In genomic region chr20:44693625-44694024, GRCh38 we compare ENCODE assay signal across 14 cellular contexts. TPM values are rescaled to one million over a fixed set of nuclear protein-coding genes. Genes with fewer than 3 reads are reported as not detected.
A peak's percentile ranks its signal among the peaks of the same experiment; 100 is the strongest.
DNase-seq lines count a peak whose midpoint lies in the region; ATAC-seq and TF ChIP-seq lines count a peak whose summit lies in the region.
"Had no signal": no experiment of that assay in that cellular context is flagged by ENCODE, and none has a peak within 500 bp of the region (broad histone marks: within the 10 kb centered on the region; RNA-seq: fewer than 3 reads in every experiment).

No MANE protein-coding gene starts in this region.

- TF ChIP-seq CTCF in left ventricle myocardium inferior (IDR thresholded peaks at IDR 0.05; ENCODE audit: borderline replicate concordance) (no peak), psoas muscle (IDR thresholded peaks at IDR 0.05) (no peak)

- H3K36me3 ChIP-seq in left ventricle myocardium inferior (no peaks in the 10 kb centered on the region), esophagus (ENCODE audit: control insufficient read depth in 2 of 2, insufficient read depth in 2 of 2, low read length in 1 of 2) (no peaks in the 10 kb centered on the region), psoas muscle (ENCODE audit: insufficient read depth in 1 of 2, low read depth in 1 of 2) (no peaks in the 10 kb centered on the region), aorta (ENCODE audit: control insufficient read depth in 1 of 2, insufficient read depth in 2 of 2, low read length in 1 of 2) (no peaks in the 10 kb centered on the region)

- intact Hi-C loops in left ventricle myocardium inferior (cut with micrococcal nuclease), result no loop called here
- intact Hi-C loops in Right ventricle myocardium inferior (cut with DNase I), result loop anchor here (2.0 kb wide), 1 partner anchor 21 kb away; the partner anchor contains the start of gene CCN5
- intact Hi-C loops in psoas muscle (cut with DNase I), result no loop called here
- intact Hi-C loops in aorta (cut with DNase I), result loop anchor here in 1 of 2 donors (1.0 to 2.0 kb wide), 2 partner anchors 36 to 169 kb away; no protein-coding TSS in a partner anchor

- H3K4me3 ChIP-seq in left ventricle myocardium inferior (no peak overlapping the region), esophagus (ENCODE audit: low read depth in 1 of 2, low read length in 2 of 2) (no peak overlapping the region), psoas muscle (no peak overlapping the region), aorta (ENCODE audit: low read length in 2 of 2) (no peak overlapping the region)

- H3K9me3 ChIP-seq in left ventricle myocardium inferior (replicated peaks) (peaks cover 3% of the 10 kb centered on the region), esophagus (ENCODE audit: control insufficient read depth in 2 of 2, insufficient read depth in 1 of 2, low read depth in 1 of 2, low read length in 1 of 2) (no peaks in the 10 kb centered on the region), psoas muscle (no peaks in the 10 kb centered on the region), aorta (ENCODE audit: control insufficient read depth, low read length) (no peaks in the 10 kb centered on the region)

- DNase-seq in left ventricle myocardium inferior (no peak), Right ventricle myocardium inferior (ENCODE audit: missing footprints) (no peak), psoas muscle (no peak), aorta (no peak)
- DNase-seq: activated B cell treated with CpG ODN at 0.5 μM for 24 hours; activated gamma-delta T cell; CD4-positive, alpha-beta memory T cell; stimulated activated CD4-positive, alpha-beta T cell treated with anti-CD3 and anti-CD28 coated beads, Interleukin-1b, Interleukin-23, amount 100 ng/mL, for 48 hours; T-helper 17 cell had no signal

- H3K4me1 ChIP-seq in left ventricle myocardium inferior (peaks cover 69% of the 10 kb centered on the region), esophagus (ENCODE audit: control insufficient read depth in 2 of 2, insufficient read depth in 2 of 2, low read length in 1 of 2) (peaks cover 0 to 3% of the 10 kb centered on the region in 2 donors), psoas muscle (peaks cover 30% of the 10 kb centered on the region), aorta (ENCODE audit: control insufficient read depth in 1 of 2, insufficient read depth in 2 of 2, low read length in 2 of 2) (peaks cover 6 to 11% of the 10 kb centered on the region in 2 donors)

- no peak for ATAC-seq in Right ventricle myocardium inferior
- ATAC-seq in psoas muscle, result no peak
- no peak for ATAC-seq in aorta (ENCODE audit: low FRiP score)
- no peak for ATAC-seq in HG02840 (IDR thresholded peaks at IDR 0.05; ENCODE audit: low FRiP score, unreplicated experiment)
- no peak for ATAC-seq in HG03378 (IDR thresholded peaks at IDR 0.05; ENCODE audit: unreplicated experiment)
- no peak for ATAC-seq in GM21367 (IDR thresholded peaks at IDR 0.05; ENCODE audit: unreplicated experiment)
- ATAC-seq: T-helper 17 cell had no signal

- H3K27ac ChIP-seq in left ventricle myocardium inferior (replicated peaks) (peak overlapping the region; percentile 91), esophagus (ENCODE audit: low read depth in 2 of 2, low read length in 1 of 2) (peak overlapping the region; percentile 49), psoas muscle (peak overlapping the region; percentile 67), aorta (ENCODE audit: low read depth in 1 of 2, low read length in 2 of 2) (peak overlapping the region; percentile 93 to 100)

- H3K27me3 ChIP-seq in left ventricle myocardium inferior (ENCODE audit: low read depth) (no peaks in the 10 kb centered on the region), esophagus (ENCODE audit: control insufficient read depth in 1 of 2, insufficient read depth in 2 of 2, low read length in 2 of 2) (no peaks in the 10 kb centered on the region), psoas muscle (ENCODE audit: insufficient read depth in 3 of 3, low read length in 2 of 3) (no peaks in the 10 kb centered on the region), aorta (ENCODE audit: control insufficient read depth in 1 of 2, insufficient read depth in 2 of 2, low read length in 1 of 2) (no peaks in the 10 kb centered on the region)

RNA-seq across cellular contexts. Expression of gene CCN5, which starts 21.5 kb away (rescaled TPM):
- total RNA-seq in left ventricle myocardium inferior (37.0 TPM), Right ventricle myocardium inferior (13.6 TPM), psoas muscle (10 to 100 TPM in 2 of 4 donors, 1 to 10 TPM in 2; 4.2 to 20.9 (median 9.9) TPM), aorta (100 to 1,000 TPM in 1 of 2 donors, 10 to 100 TPM in 1; 59.4 to 186 TPM)
- polyA plus RNA-seq in esophagus (10 to 100 TPM; 24.5 to 48.2 TPM), psoas muscle (10 to 100 TPM in 1 of 3 donors, 1 to 10 TPM in 2; 3.3 to 14.8 (median 5.1) TPM), aorta (100 to 1,000 TPM in 1 of 2 donors, 10 to 100 TPM in 1; 93.1 to 137 TPM)
- total RNA-seq: activated B cell treated with CpG ODN at 0.5 μM for 24 hours; CD4-positive, alpha-beta memory T cell; dermis blood vessel endothelial cell; T-helper 17 cell had no signal
- polyA plus RNA-seq: CD4-positive, alpha-beta memory T cell had no signal

RNA-seq across cellular contexts. Expression of gene ADA, which starts 42.1 kb away (rescaled TPM):
- total RNA-seq in left ventricle myocardium inferior (6.7 TPM), Right ventricle myocardium inferior (10.7 TPM), psoas muscle (1 to 10 TPM; 3.3 to 4.9 (median 4.0) TPM), aorta (10 to 100 TPM in 1 of 2 donors, 1 to 10 TPM in 1; 6.1 to 16.4 TPM)
- polyA plus RNA-seq in esophagus (1 to 10 TPM; 5.6 to 8.8 TPM), psoas muscle (1 to 10 TPM; 3.5 to 5.8 (median 4.2) TPM), aorta (10 to 100 TPM in 1 of 2 donors, 1 to 10 TPM in 1; 2.8 to 15.3 TPM)

RNA-seq across cellular contexts. Expression of gene KCNK15, which starts 52.0 kb away (rescaled TPM):
- total RNA-seq in left ventricle myocardium inferior, result 0.33 TPM
- total RNA-seq in Right ventricle myocardium inferior, result 0.32 TPM
- under 1 TPM; 0.12 to 0.76 TPM for polyA plus RNA-seq in esophagus
- total RNA-seq in psoas muscle, result under 1 TPM; 0.11 to 0.79 (median 0.32) TPM
- polyA plus RNA-seq in psoas muscle, result under 1 TPM in 2 of 3 donors, not detected in 1; 0.08 to 0.23 TPM
- 10 to 100 TPM in 1 of 2 donors, 1 to 10 TPM in 1; 5.0 to 16.1 TPM for total RNA-seq in aorta
- 1 to 10 TPM; 2.3 to 6.8 TPM for polyA plus RNA-seq in aorta
- total RNA-seq: CD4-positive, alpha-beta memory T cell; T-helper 17 cell had no signal
- polyA plus RNA-seq: CD4-positive, alpha-beta memory T cell had no signal
